11 cellular contexts compared by ENCODE assay signal in genomic region chr3:168884353-168884903, GRCh38.
DNase-seq lines count a peak whose midpoint lies in the region; ATAC-seq and TF ChIP-seq lines count a peak whose summit lies in the region.
"Had no signal": no experiment of that assay in that cellular context is flagged by ENCODE, and none has a peak within 500 bp of the region (broad histone marks: within the 10 kb centered on the region; RNA-seq: fewer than 3 reads in every experiment).

No MANE protein-coding gene starts in this region.

- no peak overlapping the region for H3K4me3 ChIP-seq in WERI-Rb-1 (ENCODE audit: low read depth, low read length)

- no peaks in the 10 kb centered on the region for H3K27me3 Mint-ChIP-seq in activated naive CD8-positive, alpha-beta T cell treated with anti-CD3 and anti-CD28 coated beads, Interleukin-2, amount 50 U/mL, for 24 hours
- H3K27me3 Mint-ChIP-seq in glutamatergic neuron (ENCODE audit: unreplicated experiment), result no peaks in the 10 kb centered on the region
- H3K27me3 Mint-ChIP-seq: dendritic cell treated with granulocyte-macrophage colony-stimulating factor and Interleukin-4, amounts not matched to agents 40 ng/mL and 50 ng/mL, for 4 days; stimulated activated naive CD8-positive, alpha-beta T cell treated with anti-CD3 and anti-CD28 coated beads, Interleukin-15, Interleukin-2, amounts not matched to agents 100 ng/mL and 50 ng/mL, for 24 hours had no signal

- H3K36me3 ChIP-seq in WERI-Rb-1, result no peaks in the 10 kb centered on the region

- no peaks in the 10 kb centered on the region for H3K36me3 Mint-ChIP-seq in activated naive CD8-positive, alpha-beta T cell treated with anti-CD3 and anti-CD28 coated beads, Interleukin-2, amount 50 U/mL, for 24 hours (ENCODE audit: low read depth)
- H3K36me3 Mint-ChIP-seq in glutamatergic neuron (ENCODE audit: unreplicated experiment), result no peaks in the 10 kb centered on the region

- peak overlapping the region; percentile 75 for H3K27ac ChIP-seq in epithelial cell of prostate
- no peak overlapping the region for H3K27ac ChIP-seq in WERI-Rb-1

- no peaks in the 10 kb centered on the region for H3K4me1 Mint-ChIP-seq in activated naive CD8-positive, alpha-beta T cell treated with anti-CD3 and anti-CD28 coated beads, Interleukin-2, amount 50 U/mL, for 24 hours
- no peaks in the 10 kb centered on the region for H3K4me1 Mint-ChIP-seq in glutamatergic neuron (ENCODE audit: low read depth, unreplicated experiment)

- ATAC-seq in sciatic nerve, result peak; percentile 76
- ATAC-seq in activated naive CD8-positive, alpha-beta T cell treated with anti-CD3 and anti-CD28 coated beads, Interleukin-2, amount 50 U/mL, for 24 hours, result no peak
- ATAC-seq in HG03460 (IDR thresholded peaks at IDR 0.05; ENCODE audit: unreplicated experiment), result no peak

- H3K27me3 ChIP-seq in WERI-Rb-1 (ENCODE audit: insufficient read depth, low read depth, severe bottlenecking), result no peaks in the 10 kb centered on the region

- TF ChIP-seq CTCF in WERI-Rb-1 (IDR thresholded peaks at IDR 0.05; ENCODE audit: low read depth, low read length) (no peak), glutamatergic neuron (IDR thresholded peaks at IDR 0.05; ENCODE audit: partially characterized antibody, unreplicated experiment) (no peak)

- intact Hi-C loops in sciatic nerve (cut with DNase I), result no loop called here

- no peak overlapping the region for H3K4me3 Mint-ChIP-seq in activated naive CD8-positive, alpha-beta T cell treated with anti-CD3 and anti-CD28 coated beads, Interleukin-2, amount 50 U/mL, for 24 hours
- no peak overlapping the region for H3K4me3 Mint-ChIP-seq in glutamatergic neuron (ENCODE audit: unreplicated experiment)
- H3K4me3 Mint-ChIP-seq: dendritic cell treated with granulocyte-macrophage colony-stimulating factor and Interleukin-4, amounts not matched to agents 40 ng/mL and 50 ng/mL, for 4 days; stimulated activated naive CD8-positive, alpha-beta T cell treated with anti-CD3 and anti-CD28 coated beads, Interleukin-15, Interleukin-2, amounts not matched to agents 100 ng/mL and 50 ng/mL, for 24 hours had no signal

- no peaks in the 10 kb centered on the region for H3K9me3 ChIP-seq in WERI-Rb-1 (ENCODE audit: severe bottlenecking)

- H3K27ac Mint-ChIP-seq in activated naive CD8-positive, alpha-beta T cell treated with anti-CD3 and anti-CD28 coated beads, Interleukin-2, amount 50 U/mL, for 24 hours, result no peak overlapping the region
- no peak overlapping the region for H3K27ac Mint-ChIP-seq in glutamatergic neuron (ENCODE audit: unreplicated experiment)
- H3K27ac Mint-ChIP-seq: dendritic cell treated with granulocyte-macrophage colony-stimulating factor and Interleukin-4, amounts not matched to agents 40 ng/mL and 50 ng/mL, for 4 days; stimulated activated naive CD8-positive, alpha-beta T cell treated with anti-CD3 and anti-CD28 coated beads, Interleukin-15, Interleukin-2, amounts not matched to agents 100 ng/mL and 50 ng/mL, for 24 hours had no signal

- H3K9me3 Mint-ChIP-seq in activated naive CD8-positive, alpha-beta T cell treated with anti-CD3 and anti-CD28 coated beads, Interleukin-2, amount 50 U/mL, for 24 hours, result no peaks in the 10 kb centered on the region
- no peaks in the 10 kb centered on the region for H3K9me3 Mint-ChIP-seq in glutamatergic neuron (ENCODE audit: unreplicated experiment)
- H3K9me3 Mint-ChIP-seq: dendritic cell treated with granulocyte-macrophage colony-stimulating factor and Interleukin-4, amounts not matched to agents 40 ng/mL and 50 ng/mL, for 4 days; stimulated activated naive CD8-positive, alpha-beta T cell treated with anti-CD3 and anti-CD28 coated beads, Interleukin-15, Interleukin-2, amounts not matched to agents 100 ng/mL and 50 ng/mL, for 24 hours had no signal

- DNase-seq in GM04503 (ENCODE audit: low read depth) (peak; percentile 19), NCI-H446 (lab: John Stamatoyannopoulos, UW) (peak; percentile 69 to 80), epithelial cell of prostate (ENCODE audit: low read depth, low spot score) (peak; percentile 70), sciatic nerve (ENCODE audit: low spot score) (no peak), WERI-Rb-1 (no peak), glutamatergic neuron (no peak)
- no peak for DNase-seq in activated naive CD8-positive, alpha-beta T cell treated with anti-CD3 and anti-CD28 coated beads, Interleukin-2, amount 50 U/mL, for 24 hours
- DNase-seq: activated CD4-positive, alpha-beta T cell treated with anti-CD3 and anti-CD28 coated beads for 4 hours had no signal

Comparison
In these comparisons a context has a peak if more than half of its experiments do, and no peak if none do; other contexts are left out.
1. DNase-seq: peak in GM04503 (single experiment), NCI-H446 (2 of 2) and epithelial cell of prostate (single experiment); none in sciatic nerve (single experiment), activated naive CD8-positive, alpha-beta T cell treated with anti-CD3 and anti-CD28 coated beads, Interleukin-2, amount 50 U/mL, for 24 hours (single experiment), WERI-Rb-1 (single experiment) and glutamatergic neuron (single experiment).